Comparison of ENCODE assay signal across 40 cellular contexts in genomic region chr7:93632371-93632770, GRCh38. TPM values are rescaled to one million over a fixed set of nuclear protein-coding genes. Genes with fewer than 3 reads are reported as not detected.
"Had no signal": no experiment of that assay in that cellular context is flagged by ENCODE, and none has a peak within 500 bp of the region (broad histone marks: within the 10 kb centered on the region; RNA-seq: fewer than 3 reads in every experiment).

No MANE protein-coding gene starts in this region.

- H3K4me1 ChIP-seq: ascending aorta had no signal

- H3K9me3 Mint-ChIP-seq: activated CD4-positive, alpha-beta memory T cell treated with anti-CD3 and anti-CD28 coated beads for 36 hours; activated CD4-positive, alpha-beta T cell treated with anti-CD3 and anti-CD28 coated beads, Interleukin-2, amount 10 ng/mL, durations not matched to agents 24 days and 14 days; activated CD8-positive, alpha-beta T cell treated with anti-CD3 and anti-CD28 coated beads for 36 hours; activated naive CD4-positive, alpha-beta T cell treated with anti-CD3 and anti-CD28 coated beads for 36 hours; activated naive CD4-positive, alpha-beta T cell treated with anti-CD3 and anti-CD28 coated beads, Interleukin-2, amount 50 U/mL, for 72 hours; activated naive CD8-positive, alpha-beta T cell treated with anti-CD3 and anti-CD28 coated beads for 36 hours; activated T-cell treated with anti-CD3 and anti-CD28 coated beads, Interleukin-2, amount 50 U/mL, for 4 hours; activated T-cell treated with anti-CD3 and anti-CD28 coated beads, Interleukin-2, amount 50 U/mL, for 72 hours; activated T-helper 1 cell treated with anti-CD3 and anti-CD28 coated beads, Interleukin-12 subunit alpha, Interleukin-12 subunit beta, Interleukin-2, Interleukin-4 antibody, amounts not matched to agents 30 ng/mL and 10 ng/mL and 1 ng/mL, durations not matched to agents 14 hours and 24 hours and 36 hours; activated T-helper 17 cell treated with anti-CD3 and anti-CD28 coated beads, Interleukin-2, amount 50 U/mL, for 72 hours; central memory CD8-positive, alpha-beta T cell; T-helper 1 cell treated with Interleukin-12 subunit alpha and Interleukin-12 subunit beta and Interleukin-4 antibody, amounts not matched to agents 30 μg/mL and 1 μg/mL, for 36 hours; T-helper 2 cell treated with Interferon-gamma antibody and Interleukin-4, amounts not matched to agents 5 μg/mL and 100 μg/mL, for 36 hours had no signal

- H3K4me1 Mint-ChIP-seq: activated B cell treated with CpG ODN at 0.5 μM for 24 hours; activated CD4-positive, alpha-beta T cell treated with anti-CD3 and anti-CD28 coated beads, Interleukin-2, amount 10 ng/mL, durations not matched to agents 24 days and 14 days; activated naive CD8-positive, alpha-beta T cell treated with anti-CD3 and anti-CD28 coated beads for 36 hours; activated T-helper 17 cell treated with anti-CD3 and anti-CD28 coated beads, Interleukin-2, amount 50 U/mL, for 72 hours; brain; central memory CD8-positive, alpha-beta T cell had no signal

- H3K27me3 Mint-ChIP-seq: activated CD4-positive, alpha-beta memory T cell treated with anti-CD3 and anti-CD28 coated beads for 36 hours; activated CD4-positive, alpha-beta T cell treated with anti-CD3 and anti-CD28 coated beads, Interleukin-2, amount 10 ng/mL, durations not matched to agents 24 days and 14 days; activated T-helper 17 cell treated with anti-CD3 and anti-CD28 coated beads, Interleukin-2, amount 50 U/mL, for 72 hours; central memory CD8-positive, alpha-beta T cell had no signal

- H3K27me3 ChIP-seq: ascending aorta, cardiac muscle cell had no signal

- H3K4me3 ChIP-seq: ascending aorta, cardiac muscle cell had no signal

- DNase-seq: activated B cell treated with CpG ODN at 0.5 μM for 24 hours; activated CD4-positive, alpha-beta memory T cell treated with anti-CD3 and anti-CD28 coated beads for 36 hours; activated CD4-positive, alpha-beta T cell treated with anti-CD3 and anti-CD28 coated beads for 4 hours; activated CD4-positive, alpha-beta T cell treated with anti-CD3 and anti-CD28 coated beads, Interleukin-2, amount 10 ng/mL, durations not matched to agents 24 days and 14 days; activated CD4-positive, alpha-beta T cell treated with anti-CD3 and anti-CD28 coated beads, Interleukin-2, amount 50 U/mL, for 1 hour; activated CD4-positive, alpha-beta T cell treated with anti-CD3 and anti-CD28 coated beads, Interleukin-2, amount 50 U/mL, for 4 hours; activated CD4-positive, CD25-positive, alpha-beta regulatory T cell treated with anti-CD3 and anti-CD28 coated beads, Interleukin-2, amount 50 U/mL, for 72 hours; activated CD8-positive, alpha-beta memory T cell treated with anti-CD3 and anti-CD28 coated beads, Interleukin-2, amount 50 U/mL, for 4 hours; activated CD8-positive, alpha-beta T cell treated with anti-CD3 and anti-CD28 coated beads for 36 hours; activated effector memory CD4-positive, alpha-beta T cell treated with anti-CD3 and anti-CD28 coated beads, Interleukin-2, amount 50 U/mL, for 16 hours; activated gamma-delta T cell treated with Interleukin-2 at 50 U/mL for 16 hours; activated naive CD4-positive, alpha-beta T cell; activated naive CD4-positive, alpha-beta T cell treated with anti-CD3 and anti-CD28 coated beads for 36 hours; activated naive CD4-positive, alpha-beta T cell treated with anti-CD3 and anti-CD28 coated beads, Interleukin-2, amount 50 U/mL, for 16 hours; activated naive CD8-positive, alpha-beta T cell treated with anti-CD3 and anti-CD28 coated beads for 36 hours; activated T-cell treated with anti-CD3 and anti-CD28 coated beads for 4 hours; activated T-cell treated with anti-CD3 and anti-CD28 coated beads, Interleukin-2, amount 50 U/mL, for 1 hour; activated T-cell treated with anti-CD3 and anti-CD28 coated beads, Interleukin-2, amount 50 U/mL, for 4 hours; activated T-cell treated with anti-CD3 and anti-CD28 coated beads, Interleukin-2, amount 50 U/mL, for 72 hours; amygdala; anterior cingulate cortex; caudate nucleus; cerebellar nuclear complex; T-helper 1 cell; T-helper 2 cell; T-helper 9 cell had no signal

- H3K36me3 Mint-ChIP-seq: activated CD4-positive, alpha-beta memory T cell treated with anti-CD3 and anti-CD28 coated beads for 36 hours; activated naive CD4-positive, alpha-beta T cell treated with anti-CD3 and anti-CD28 coated beads, Interleukin-2, amount 50 U/mL, for 72 hours; activated naive CD8-positive, alpha-beta T cell treated with anti-CD3 and anti-CD28 coated beads for 36 hours; brain had no signal

- H3K27ac ChIP-seq: ascending aorta, cardiac muscle cell, VCaP had no signal

- FAIRE-seq: bronchial epithelial cell, TTC549 had no signal

- ATAC-seq: activated CD8-positive, alpha-beta T cell treated with anti-CD3 and anti-CD28 coated beads for 36 hours; activated naive CD4-positive, alpha-beta T cell treated with anti-CD3 and anti-CD28 coated beads, Interleukin-2, amount 50 U/mL, for 72 hours; activated T-cell treated with anti-CD3 and anti-CD28 coated beads, Interleukin-2, amount 50 U/mL, for 4 hours; activated T-cell treated with anti-CD3 and anti-CD28 coated beads, Interleukin-2, amount 50 U/mL, for 72 hours; activated T-helper 17 cell treated with anti-CD3 and anti-CD28 coated beads, Interleukin-2, amount 50 U/mL, for 72 hours had no signal

- H3K9me3 ChIP-seq: ascending aorta had no signal

- H3K36me3 ChIP-seq: ascending aorta, cardiac muscle cell had no signal

- H3K4me3 Mint-ChIP-seq: activated B cell treated with CpG ODN at 0.5 μM for 24 hours; activated CD4-positive, alpha-beta memory T cell treated with anti-CD3 and anti-CD28 coated beads for 36 hours; activated CD4-positive, alpha-beta T cell treated with anti-CD3 and anti-CD28 coated beads, Interleukin-2, amount 10 ng/mL, durations not matched to agents 24 days and 14 days; activated CD8-positive, alpha-beta T cell treated with anti-CD3 and anti-CD28 coated beads for 36 hours; activated naive CD4-positive, alpha-beta T cell treated with anti-CD3 and anti-CD28 coated beads for 36 hours; activated naive CD8-positive, alpha-beta T cell treated with anti-CD3 and anti-CD28 coated beads for 36 hours; activated T-cell treated with anti-CD3 and anti-CD28 coated beads, Interleukin-2, amount 50 U/mL, for 4 hours; activated T-cell treated with anti-CD3 and anti-CD28 coated beads, Interleukin-2, amount 50 U/mL, for 72 hours; activated T-helper 1 cell treated with anti-CD3 and anti-CD28 coated beads, Interleukin-12 subunit alpha, Interleukin-12 subunit beta, Interleukin-2, Interleukin-4 antibody, amounts not matched to agents 30 ng/mL and 10 ng/mL and 1 ng/mL, durations not matched to agents 14 hours and 24 hours and 36 hours; activated T-helper 17 cell treated with anti-CD3 and anti-CD28 coated beads, Interleukin-2, amount 50 U/mL, for 72 hours; brain; central memory CD8-positive, alpha-beta T cell; T-helper 1 cell treated with Interleukin-12 subunit alpha and Interleukin-12 subunit beta and Interleukin-4 antibody, amounts not matched to agents 30 μg/mL and 1 μg/mL, for 36 hours; T-helper 2 cell treated with Interferon-gamma antibody and Interleukin-4, amounts not matched to agents 5 μg/mL and 100 μg/mL, for 36 hours had no signal

- H3K27ac Mint-ChIP-seq: activated B cell treated with CpG ODN at 0.5 μM for 24 hours; activated CD4-positive, alpha-beta memory T cell treated with anti-CD3 and anti-CD28 coated beads for 36 hours; activated CD4-positive, alpha-beta T cell treated with anti-CD3 and anti-CD28 coated beads, Interleukin-2, amount 10 ng/mL, durations not matched to agents 24 days and 14 days; activated CD8-positive, alpha-beta T cell treated with anti-CD3 and anti-CD28 coated beads for 36 hours; activated naive CD4-positive, alpha-beta T cell treated with anti-CD3 and anti-CD28 coated beads for 36 hours; activated naive CD4-positive, alpha-beta T cell treated with anti-CD3 and anti-CD28 coated beads, Interleukin-2, amount 50 U/mL, for 72 hours; activated naive CD8-positive, alpha-beta T cell treated with anti-CD3 and anti-CD28 coated beads for 36 hours; activated T-cell treated with anti-CD3 and anti-CD28 coated beads, Interleukin-2, amount 50 U/mL, for 72 hours; activated T-helper 1 cell treated with anti-CD3 and anti-CD28 coated beads, Interleukin-12 subunit alpha, Interleukin-12 subunit beta, Interleukin-2, Interleukin-4 antibody, amounts not matched to agents 30 ng/mL and 10 ng/mL and 1 ng/mL, durations not matched to agents 14 hours and 24 hours and 36 hours; activated T-helper 17 cell treated with anti-CD3 and anti-CD28 coated beads, Interleukin-2, amount 50 U/mL, for 72 hours; brain; T-helper 1 cell treated with Interleukin-12 subunit alpha and Interleukin-12 subunit beta and Interleukin-4 antibody, amounts not matched to agents 30 μg/mL and 1 μg/mL, for 36 hours; T-helper 2 cell treated with Interferon-gamma antibody and Interleukin-4, amounts not matched to agents 5 μg/mL and 100 μg/mL, for 36 hours had no signal

RNA-seq across cellular contexts. Expression of gene CALCR, which starts 57.8 kb away (rescaled TPM):
- total RNA-seq: activated B cell treated with CpG ODN at 0.5 μM for 24 hours; activated CD4-positive, alpha-beta memory T cell treated with anti-CD3 and anti-CD28 coated beads for 36 hours; activated CD4-positive, alpha-beta T cell treated with anti-CD3 and anti-CD28 coated beads, Interleukin-2, amount 10 ng/mL, durations not matched to agents 24 days and 14 days; activated CD8-positive, alpha-beta memory T cell treated with anti-CD3 and anti-CD28 coated beads for 36 hours; activated CD8-positive, alpha-beta T cell treated with anti-CD3 and anti-CD28 coated beads for 36 hours; activated naive CD4-positive, alpha-beta T cell treated with anti-CD3 and anti-CD28 coated beads for 36 hours; activated naive CD4-positive, alpha-beta T cell treated with anti-CD3 and anti-CD28 coated beads, Interleukin-2, amount 50 U/mL, for 72 hours; activated naive CD8-positive, alpha-beta T cell treated with anti-CD3 and anti-CD28 coated beads for 36 hours; activated T-cell treated with anti-CD3 and anti-CD28 coated beads, Interleukin-2, amount 50 U/mL, for 4 hours; activated T-cell treated with anti-CD3 and anti-CD28 coated beads, Interleukin-2, amount 50 U/mL, for 72 hours; activated T-helper 1 cell treated with anti-CD3 and anti-CD28 coated beads, Interleukin-12 subunit alpha, Interleukin-12 subunit beta, Interleukin-2, Interleukin-4 antibody, amounts not matched to agents 30 ng/mL and 10 ng/mL and 1 ng/mL, durations not matched to agents 14 hours and 24 hours and 36 hours; activated T-helper 17 cell treated with anti-CD3 and anti-CD28 coated beads, Interleukin-2, amount 50 U/mL, for 72 hours; ascending aorta; bronchial epithelial cell; cardiac muscle cell had no signal
- polyA plus RNA-seq: adipose tissue, cardiac muscle cell had no signal
